In genomic region chr12:92927436-92928116, GRCh38 we compare ENCODE assay signal across 8 cellular contexts. TPM values are rescaled to one million over a fixed set of nuclear protein-coding genes. Genes with fewer than 3 reads are reported as not detected.
DNase-seq lines count a peak whose midpoint lies in the region; ATAC-seq and TF ChIP-seq lines count a peak whose summit lies in the region.

No MANE protein-coding gene starts in this region.

- no peaks in the 10 kb centered on the region for H3K9me3 ChIP-seq in PC-3 (ENCODE audit: low read length)
- no peaks in the 10 kb centered on the region for H3K9me3 ChIP-seq in duodenal mucosa (ENCODE audit: control insufficient read depth in 1 of 2, low read length in 2 of 2)

- H3K4me3 ChIP-seq in BJ (ENCODE audit: low read depth, low read length): peak overlapping the region; percentile 66
- H3K4me3 ChIP-seq in PC-3 (ENCODE audit: low read length): peak overlapping the region; percentile 82
- peak overlapping the region; percentile 79 for H3K4me3 ChIP-seq in duodenal mucosa (ENCODE audit: low read depth in 1 of 2, low read length in 2 of 2)

- peak overlapping the region; percentile 76 for H2AFZ ChIP-seq in PC-3 (ENCODE audit: low read length)

- no peaks in the 10 kb centered on the region for H3K27me3 ChIP-seq in BJ (ENCODE audit: control insufficient read depth, insufficient read depth, low read length)
- no peaks in the 10 kb centered on the region for H3K27me3 ChIP-seq in PC-3 (ENCODE audit: low read length)
- no peaks in the 10 kb centered on the region for H3K27me3 ChIP-seq in duodenal mucosa (ENCODE audit: control insufficient read depth in 1 of 2, insufficient read depth in 2 of 2, low read length in 2 of 2)

- no peaks in the 10 kb centered on the region for H3K36me3 ChIP-seq in BJ (ENCODE audit: control insufficient read depth, insufficient read depth, low read length)
- no peaks in the 10 kb centered on the region for H3K36me3 ChIP-seq in PC-3 (ENCODE audit: low read depth, low read length)
- H3K36me3 ChIP-seq in duodenal mucosa (ENCODE audit: control insufficient read depth in 1 of 2, insufficient read depth in 2 of 2, low read length in 2 of 2): no peaks in the 10 kb centered on the region

- peak overlapping the region; percentile 78 to 93 (median 86) for H3K4me3 Mint-ChIP-seq in naive thymus-derived CD8-positive, alpha-beta T cell

- H3K9ac ChIP-seq in PC-3 (ENCODE audit: low read length) (peak overlapping the region; percentile 81), duodenal mucosa (ENCODE audit: low read depth in 1 of 2, low read length in 2 of 2) (peak overlapping the region; percentile 72 to 74)

- peak overlapping the region; percentile 82 to 96 (median 94) for H3K27ac Mint-ChIP-seq in naive thymus-derived CD8-positive, alpha-beta T cell

- intact Hi-C loops in PC-3 (cut with micrococcal nuclease): loop anchor here (1.0 to 5.0 kb wide), 3 partner anchors 28 to 95 kb away; no protein-coding TSS in a partner anchor

- no peaks in the 10 kb centered on the region for H3K27me3 Mint-ChIP-seq in naive thymus-derived CD8-positive, alpha-beta T cell

- H3K9me2 ChIP-seq in PC-3 (replicated peaks; ENCODE audit: low read length): no peaks in the 10 kb centered on the region

- H3K4me2 ChIP-seq in PC-3 (ENCODE audit: low read length): peak overlapping the region; percentile 89

- H3K27ac ChIP-seq in PC-3 (ENCODE audit: low read length) (peak overlapping the region; percentile 27), duodenal mucosa (ENCODE audit: low read depth, low read length) (no peak overlapping the region)

- H3K4me1 Mint-ChIP-seq in naive thymus-derived CD8-positive, alpha-beta T cell: peaks cover 16 to 51% (median 41%) of the 10 kb centered on the region in 4 donors

- peaks cover 0 to 9% (median 0%) of the 10 kb centered on the region in 3 donors for H3K36me3 Mint-ChIP-seq in naive thymus-derived CD8-positive, alpha-beta T cell

- peaks cover 55% of the 10 kb centered on the region for H3K79me2 ChIP-seq in PC-3 (ENCODE audit: low read length)

- CTCF ChIA-PET in BJ (lab: Yijun Ruan, JAX): interaction anchor here (0.6 to 1.4 kb wide), 5 partner anchors 21 to 100 kb away, joined by 3 read pairs; no protein-coding TSS in a partner anchor
- CTCF ChIA-PET in PC-3 (lab: Charles Lee): interaction anchor here (0.7 kb wide), 1 partner anchor 516 kb away, joined by 4 read pairs; no protein-coding TSS in a partner anchor

- no peak for TF ChIP-seq CTCF in BJ (IDR thresholded peaks at IDR 0.05; ENCODE audit: insufficient read depth, low read depth, low read length)
- TF ChIP-seq CTCF in PC-3 (conservative IDR thresholded peaks at IDR 0.05; ENCODE audit: low read depth, low read length): no peak

- no peak for DNase-seq in BJ (ENCODE audit: low read depth)
- DNase-seq in PC-3: peak; percentile 66
- DNase-seq in naive thymus-derived CD8-positive, alpha-beta T cell: peak in 3 of 10 donors; percentile 23 to 40 (median 40)
- no peak for DNase-seq in stimulated activated CD4-positive, alpha-beta T cell treated with anti-CD3 and anti-CD28 coated beads, Interleukin-4, amount 100 ng/mL, for 24 hours
- DNase-seq in NCI-H1092 (lab: John Stamatoyannopoulos, UW): no peak
- no peak for DNase-seq in activated CD4-positive, alpha-beta T cell treated with anti-CD3 and anti-CD28 coated beads for 4 hours

- BruUV-seq in PC-3 (replicated peaks; lab: Mats Ljungman, UMichigan): TSS peak; percentile 57

- H3K9me3 Mint-ChIP-seq in naive thymus-derived CD8-positive, alpha-beta T cell: no peaks in the 10 kb centered on the region

- POLR2A ChIA-PET in BJ (lab: Charles Lee) (interaction anchor here (0.6 to 0.7 kb wide), 2 partner anchors 28 to 1804 kb away, joined by 3 to 5 read pairs; no protein-coding TSS in a partner anchor), PC-3 (lab: Charles Lee; ENCODE audit: unreplicated experiment) (interaction anchor here (0.6 to 0.7 kb wide), 2 partner anchors 145 to 1225 kb away, joined by 4 to 5 read pairs; no protein-coding TSS in a partner anchor)
- POLR2A ChIA-PET in naive thymus-derived CD8-positive, alpha-beta T cell (lab: Charles Lee): interaction anchor here (1.2 to 5.7 kb wide), 4 partner anchors 17 to 454 kb away, joined by 6 to 56 read pairs (median 21); no protein-coding TSS in a partner anchor

- ATAC-seq in GM19452 (IDR thresholded peaks at IDR 0.05; ENCODE audit: unreplicated experiment): peak; percentile 23
- peak; percentile 23 for ATAC-seq in PC-3
- no peak for ATAC-seq in naive thymus-derived CD8-positive, alpha-beta T cell

- H3K4me1 ChIP-seq in PC-3 (ENCODE audit: insufficient read depth, low read length) (peaks cover 24% of the 10 kb centered on the region), duodenal mucosa (ENCODE audit: control insufficient read depth in 1 of 2, insufficient read depth in 2 of 2, low read length in 2 of 2) (peaks cover 17 to 30% of the 10 kb centered on the region in 2 donors)

- H4K20me1 ChIP-seq in PC-3 (ENCODE audit: low read length): 0 out of 2 replicates have a peak, but pooled peaks cover 5% of the 10 kb centered on the region

- peaks cover 3% of the 10 kb centered on the region for H3F3A ChIP-seq in PC-3 (ENCODE audit: low read length, unreplicated experiment)

RNA-seq across cellular contexts. Expression of gene EEA1, which starts 1.5 kb away (rescaled TPM):
- polyA plus RNA-seq in BJ (2011; rRNA removed): 4.9 and 11.9 TPM in 2 replicates
- 9.8 and 19.9 TPM in 2 replicates for polyA minus RNA-seq in BJ (2011; rRNA and poly(A)+ RNA removed)
- total RNA-seq in PC-3 (2014; rRNA removed): 7.9 and 11.9 TPM in 2 replicates
- total RNA-seq in naive thymus-derived CD8-positive, alpha-beta T cell: 10 to 100 TPM; 17.4 to 22.0 TPM
- 10 to 100 TPM in 1 of 3 donors, 1 to 10 TPM in 2; 6.8 to 13.3 (median 7.9) TPM for polyA plus RNA-seq in naive thymus-derived CD8-positive, alpha-beta T cell

Comparison
In these comparisons a context has a peak if more than half of its experiments do, and no peak if none do; other contexts are left out.
1. ATAC-seq: peak in GM19452 (single experiment) and PC-3 (single experiment); none in naive thymus-derived CD8-positive, alpha-beta T cell (0 of 2).
2. Peak in every context shown above with its lines, with median percentiles within 50 percentile points of each other: H3K4me3 ChIP-seq.